1 cellular context compared by ENCODE assay signal in genomic region chr3:48088749-48089466, GRCh38.
TF ChIP-seq lines count a peak whose summit lies in the region.

No MANE protein-coding gene starts in this region.

TF ChIP-seq in H1, 55 proteins besides CTCF, POLR2A, EP300 and RAD21 (continued from another document):
- TF ChIP-seq JUND (IDR thresholded peaks at IDR 0.05; ENCODE audit: low read length), result no peak
- no peak for TF ChIP-seq BACH1 (IDR thresholded peaks at IDR 0.05; ENCODE audit: low read length)
- no peak for TF ChIP-seq CHD1 (IDR thresholded peaks at IDR 0.05; ENCODE audit: low read depth, low read length)
- peak; percentile 58 for TF ChIP-seq SP2 (IDR thresholded peaks at IDR 0.05; ENCODE audit: low read length)
- TF ChIP-seq BRCA1 (IDR thresholded peaks at IDR 0.05; ENCODE audit: low read depth, low read length), result no peak
- TF ChIP-seq TCF12 (IDR thresholded peaks at IDR 0.05; ENCODE audit: low read depth, low read length), result peak; percentile 68; the same call in 1 of the 2 replicates
- no peak for TF ChIP-seq GTF2F1 (IDR thresholded peaks at IDR 0.05; ENCODE audit: borderline replicate concordance, low read depth, low read length)
- no peak for TF ChIP-seq HDAC2 (IDR thresholded peaks at IDR 0.05; ENCODE audit: borderline replicate concordance in 1 of 2, low read depth in 2 of 2, low read length in 2 of 2)
- TF ChIP-seq EGR1 (IDR thresholded peaks at IDR 0.05; ENCODE audit: borderline replicate concordance, low read depth, low read length), result no peak
- peak; percentile 76 for TF ChIP-seq TAF7 (optimal IDR thresholded peaks at IDR 0.05; ENCODE audit: borderline replicate concordance, low read depth, low read length)
- no peak for TF ChIP-seq NANOG (IDR thresholded peaks at IDR 0.05; ENCODE audit: insufficient read depth, low read depth, low read length, poor library complexity, severe bottlenecking)
- TF ChIP-seq NRF1 (IDR thresholded peaks at IDR 0.05; ENCODE audit: low read depth, low read length), result no peak
- peak; percentile 58 for TF ChIP-seq YY1 (IDR thresholded peaks at IDR 0.05; ENCODE audit: low read depth, low read length)
- no peak for TF ChIP-seq SIX5 (IDR thresholded peaks at IDR 0.05; ENCODE audit: low read depth, low read length)
- no peak for TF ChIP-seq JUN (IDR thresholded peaks at IDR 0.05; ENCODE audit: low read depth, low read length)
- no peak for TF ChIP-seq CBX8 (IDR thresholded peaks at IDR 0.05; ENCODE audit: borderline replicate concordance, low read depth, low read length)
- peak; percentile 83 for TF ChIP-seq ASH2L (IDR thresholded peaks at IDR 0.05; ENCODE audit: low read length)
- TF ChIP-seq RBBP5 (IDR thresholded peaks at IDR 0.05; ENCODE audit: borderline replicate concordance, low read depth, low read length), result peak; percentile 54; the same call in 1 of the 2 replicates
- TF ChIP-seq CTBP2 (IDR thresholded peaks at IDR 0.05; ENCODE audit: borderline replicate concordance, insufficient read depth, insufficient read length, low read length), result no peak
- TF ChIP-seq SP4 (IDR thresholded peaks at IDR 0.05; ENCODE audit: low read length), result peak; percentile 91; the same call in 1 of the 2 replicates
- no peak for TF ChIP-seq SAP30 (IDR thresholded peaks at IDR 0.05; ENCODE audit: insufficient read depth, insufficient replicate concordance, low read length)
- no peak for TF ChIP-seq ZNF274 (IDR thresholded peaks at IDR 0.05; ENCODE audit: borderline replicate concordance, extremely low read depth, low read length)
- no peak; the same call in 1 of the 2 replicates for TF ChIP-seq SRF (IDR thresholded peaks at IDR 0.05; ENCODE audit: low read depth, low read length)
- TF ChIP-seq BCL11A (IDR thresholded peaks at IDR 0.05; ENCODE audit: low read depth in 2 of 2, low read length in 2 of 2), result no peak
- TF ChIP-seq E2F6 (IDR thresholded peaks at IDR 0.05), result peak; percentile 91
- TF ChIP-seq SIRT6 (IDR thresholded peaks at IDR 0.05; ENCODE audit: low read length), result no peak
- peak in 1 of 2 experiments; percentile 71; a peak in 1 of 4 replicates for TF ChIP-seq SIN3A (conservative IDR thresholded peaks at IDR 0.05 in 1 of 2, IDR thresholded peaks at IDR 0.05 in 1 of 2; ENCODE audit: low read depth in 1 of 2, low read length in 2 of 2)
- TF ChIP-seq RFX5 (IDR thresholded peaks at IDR 0.05; ENCODE audit: borderline replicate concordance, low read depth, low read length), result no peak
- TF ChIP-seq USF2 (IDR thresholded peaks at IDR 0.05; ENCODE audit: low read length), result no peak; the same call in 1 of the 2 replicates
- TF ChIP-seq HDAC6 (IDR thresholded peaks at IDR 0.05; ENCODE audit: low read depth, low read length), result no peak
- no peak for TF ChIP-seq RXRA (IDR thresholded peaks at IDR 0.05; ENCODE audit: insufficient read depth, low read depth, low read length)
- TF ChIP-seq MAFK (IDR thresholded peaks at IDR 0.05; ENCODE audit: low read depth, low read length), result no peak; the same call in 1 of the 2 replicates
- TF ChIP-seq SUZ12 (IDR thresholded peaks at IDR 0.05; ENCODE audit: low read length), result no peak
- TF ChIP-seq GABPA (IDR thresholded peaks at IDR 0.05; ENCODE audit: borderline replicate concordance, insufficient read depth, low read length), result no peak
- TF ChIP-seq TEAD4 (IDR thresholded peaks at IDR 0.05; ENCODE audit: low read depth, low read length), result no peak
- TF ChIP-seq KDM4A (IDR thresholded peaks at IDR 0.05; ENCODE audit: low read depth, low read length, severe bottlenecking), result peak; percentile 34
- no peak for TF ChIP-seq ATF3 (IDR thresholded peaks at IDR 0.05; ENCODE audit: insufficient read depth, low read depth, low read length)
- peak; percentile 92 for TF ChIP-seq MAX (IDR thresholded peaks at IDR 0.05)
- peak; percentile 88 for TF ChIP-seq SP1 (IDR thresholded peaks at IDR 0.05; ENCODE audit: low read depth, low read length)
- peak; percentile 81 for TF ChIP-seq TAF1 (IDR thresholded peaks at IDR 0.05; ENCODE audit: low read depth, low read length)
- TF ChIP-seq POU5F1 (IDR thresholded peaks at IDR 0.05; ENCODE audit: low read depth, low read length), result no peak
- TF ChIP-seq RNF2 (IDR thresholded peaks at IDR 0.05; ENCODE audit: borderline replicate concordance, low read depth, low read length, missing control alignments, poor library complexity, severe bottlenecking), result no peak
- TF ChIP-seq KDM5A (IDR thresholded peaks at IDR 0.05; ENCODE audit: low read length), result no peak
- TF ChIP-seq PHF8 (conservative IDR thresholded peaks at IDR 0.05; ENCODE audit: low read depth, low read length), result peak; percentile 98
- peak; percentile 72; the same call in 1 of the 2 replicates for TF ChIP-seq TBP (IDR thresholded peaks at IDR 0.05; ENCODE audit: low read depth, low read length)
- TF ChIP-seq CHD7 (IDR thresholded peaks at IDR 0.05; ENCODE audit: insufficient replicate concordance, low read length), result no peak
- TF ChIP-seq, protein P1, sequence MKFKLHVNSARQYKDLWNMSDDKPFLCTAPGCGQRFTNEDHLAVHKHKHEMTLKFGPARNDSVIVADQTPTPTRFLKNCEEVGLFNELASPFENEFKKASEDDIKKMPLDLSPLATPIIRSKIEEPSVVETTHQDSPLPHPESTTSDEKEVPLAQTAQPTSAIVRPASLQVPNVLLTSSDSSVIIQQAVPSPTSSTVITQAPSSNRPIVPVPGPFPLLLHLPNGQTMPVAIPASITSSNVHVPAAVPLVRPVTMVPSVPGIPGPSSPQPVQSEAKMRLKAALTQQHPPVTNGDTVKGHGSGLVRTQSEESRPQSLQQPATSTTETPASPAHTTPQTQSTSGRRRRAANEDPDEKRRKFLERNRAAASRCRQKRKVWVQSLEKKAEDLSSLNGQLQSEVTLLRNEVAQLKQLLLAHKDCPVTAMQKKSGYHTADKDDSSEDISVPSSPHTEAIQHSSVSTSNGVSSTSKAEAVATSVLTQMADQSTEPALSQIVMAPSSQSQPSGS (IDR thresholded peaks at IDR 0.05; ENCODE audit: low read length), result peak; percentile 73
- TF ChIP-seq CBX5 (IDR thresholded peaks at IDR 0.05; ENCODE audit: low read depth, low read length), result no peak
